11 cellular contexts compared by ENCODE assay signal in genomic region chr7:134900430-134900876, GRCh38.
DNase-seq lines count a peak whose midpoint lies in the region; ATAC-seq lines count a peak whose summit lies in the region.
"Had no signal": no experiment of that assay in that cellular context is flagged by ENCODE, and none has a peak within 500 bp of the region (broad histone marks: within the 10 kb centered on the region; RNA-seq: fewer than 3 reads in every experiment).

No MANE protein-coding gene starts in this region.

- CTCF ChIA-PET in CD4-positive, alpha-beta memory T cell (lab: Charles Lee; ENCODE audit: partially characterized antibody), result interaction anchor here (1.4 kb wide), 1 partner anchor 292 kb away, joined by 3 read pairs; no protein-coding TSS in a partner anchor

- H3K27me3 Mint-ChIP-seq in CD4-positive, alpha-beta memory T cell, result peaks cover 0 to 2% of the 10 kb centered on the region in 2 donors

- POLR2A ChIA-PET in CD4-positive, alpha-beta memory T cell (lab: Charles Lee; ENCODE audit: partially characterized antibody), result no interaction called here

- H3K27ac Mint-ChIP-seq in CD4-positive, alpha-beta memory T cell, result no peak overlapping the region
- H3K27ac Mint-ChIP-seq: activated B cell treated with CpG ODN at 0.5 μM for 24 hours had no signal

- peaks cover 2 to 4% of the 10 kb centered on the region in 2 donors for H3K36me3 Mint-ChIP-seq in CD4-positive, alpha-beta memory T cell

- H3K4me3 ChIP-seq in skeletal muscle satellite cell (ENCODE audit: low read length), result peak overlapping the region; percentile 18
- no peak overlapping the region for H3K4me3 ChIP-seq in CD4-positive, alpha-beta memory T cell (ENCODE audit: low read length in 2 of 2)
- H3K4me3 ChIP-seq: body of pancreas, skin epidermis had no signal

- peaks cover 11% of the 10 kb centered on the region for H3K9me3 ChIP-seq in skeletal muscle satellite cell (replicated peaks; ENCODE audit: low read length)
- no peaks in the 10 kb centered on the region for H3K9me3 ChIP-seq in CD4-positive, alpha-beta memory T cell (ENCODE audit: control insufficient read depth in 1 of 2, low read length in 2 of 2)
- H3K9me3 ChIP-seq: body of pancreas had no signal

- intact Hi-C loops in CD4-positive, alpha-beta memory T cell (cut with micrococcal nuclease), result no loop called here

- peaks cover 3 to 21% (median 14%) of the 10 kb centered on the region in 8 donors for H3K9me3 Mint-ChIP-seq in CD4-positive, alpha-beta memory T cell

- H3K27me3 ChIP-seq in skeletal muscle satellite cell (ENCODE audit: control insufficient read depth, insufficient read depth, low read length), result no peaks in the 10 kb centered on the region
- no peaks in the 10 kb centered on the region for H3K27me3 ChIP-seq in CD4-positive, alpha-beta memory T cell (ENCODE audit: insufficient read depth, low read length)
- H3K27me3 ChIP-seq: body of pancreas had no signal

- H3K27ac ChIP-seq in CD4-positive, alpha-beta memory T cell (ENCODE audit: low read depth, low read length), result no peak overlapping the region
- H3K27ac ChIP-seq: body of pancreas had no signal

- peaks cover 61% of the 10 kb centered on the region for H3K4me1 ChIP-seq in skeletal muscle satellite cell (ENCODE audit: control insufficient read depth, insufficient read depth, low read length)
- H3K4me1 ChIP-seq in CD4-positive, alpha-beta memory T cell (ENCODE audit: insufficient read depth, low read length), result no peaks in the 10 kb centered on the region

- peak; percentile 41 for DNase-seq in LHCN-M2 (ENCODE audit: low read depth)
- no peak for DNase-seq in ureter (ENCODE audit: low spot score)
- no peak for DNase-seq in CD4-positive, alpha-beta memory T cell
- DNase-seq in SIG-M5 treated with dmso at 0.1 percent for 504 hours (lab: John Stamatoyannopoulos, UW; ENCODE audit: unreplicated experiment), result no peak
- no peak for DNase-seq in stimulated activated CD4-positive, alpha-beta T cell treated with anti-CD3 and anti-CD28 coated beads, Interleukin-4, amount 100 ng/mL, for 1 hour
- DNase-seq: activated B cell treated with CpG ODN at 0.5 μM for 24 hours, body of pancreas had no signal

- H3K4me3 Mint-ChIP-seq in CD4-positive, alpha-beta memory T cell, result no peak overlapping the region
- H3K4me3 Mint-ChIP-seq: activated B cell treated with CpG ODN at 0.5 μM for 24 hours had no signal

- H3K4me1 Mint-ChIP-seq in CD4-positive, alpha-beta memory T cell, result no peaks in the 10 kb centered on the region

- peaks cover 38% of the 10 kb centered on the region for H3K36me3 ChIP-seq in skeletal muscle satellite cell (ENCODE audit: insufficient read depth, low read length)
- H3K36me3 ChIP-seq in CD4-positive, alpha-beta memory T cell (ENCODE audit: insufficient read depth, low read length), result no peaks in the 10 kb centered on the region

- no peak overlapping the region for H3K4me2 ChIP-seq in skeletal muscle satellite cell (ENCODE audit: low read length)

- H3K9ac ChIP-seq in skeletal muscle satellite cell (ENCODE audit: low read depth, low read length), result peak overlapping the region; percentile 10

- ATAC-seq in GM19025 (IDR thresholded peaks at IDR 0.05; ENCODE audit: low read depth, unreplicated experiment) (peak; percentile 86), HG02623 (IDR thresholded peaks at IDR 0.05; ENCODE audit: unreplicated experiment) (peak; percentile 86)
- ATAC-seq: body of pancreas had no signal
